ENCODE assay signal across 1 cellular context in genomic region chr11:72969894-72970335, GRCh38.
TF ChIP-seq lines count a peak whose summit lies in the region.

No MANE protein-coding gene starts in this region.

TF ChIP-seq in GM12878, 131 proteins besides CTCF, POLR2A, EP300 and RAD21 (continued from another document):
- TF ChIP-seq NBN (IDR thresholded peaks at IDR 0.05) (peak; percentile 82; the same call in 1 of the 2 replicates), NKRF (conservative IDR thresholded peaks at IDR 0.05) (no peak), GABPA (IDR thresholded peaks at IDR 0.05; ENCODE audit: low read depth) (0 out of 2 replicates have a peak, but pooled peaks have one; percentile 53), TBL1XR1 (IDR thresholded peaks at IDR 0.05; ENCODE audit: low read depth, low read length) (peak; percentile 57; the same call in 1 of the 2 replicates), HDAC2 (IDR thresholded peaks at IDR 0.05) (no peak), SIN3A (IDR thresholded peaks at IDR 0.05; ENCODE audit: low read depth, low read length) (no peak), SKIL (IDR thresholded peaks at IDR 0.05; ENCODE audit: low read depth, poor library complexity, severe bottlenecking) (peak; percentile 74), STAT1 (conservative IDR thresholded peaks at IDR 0.05) (no peak)
